Comparison of ENCODE assay signal across 8 cellular contexts in the genomic region with DNA sequence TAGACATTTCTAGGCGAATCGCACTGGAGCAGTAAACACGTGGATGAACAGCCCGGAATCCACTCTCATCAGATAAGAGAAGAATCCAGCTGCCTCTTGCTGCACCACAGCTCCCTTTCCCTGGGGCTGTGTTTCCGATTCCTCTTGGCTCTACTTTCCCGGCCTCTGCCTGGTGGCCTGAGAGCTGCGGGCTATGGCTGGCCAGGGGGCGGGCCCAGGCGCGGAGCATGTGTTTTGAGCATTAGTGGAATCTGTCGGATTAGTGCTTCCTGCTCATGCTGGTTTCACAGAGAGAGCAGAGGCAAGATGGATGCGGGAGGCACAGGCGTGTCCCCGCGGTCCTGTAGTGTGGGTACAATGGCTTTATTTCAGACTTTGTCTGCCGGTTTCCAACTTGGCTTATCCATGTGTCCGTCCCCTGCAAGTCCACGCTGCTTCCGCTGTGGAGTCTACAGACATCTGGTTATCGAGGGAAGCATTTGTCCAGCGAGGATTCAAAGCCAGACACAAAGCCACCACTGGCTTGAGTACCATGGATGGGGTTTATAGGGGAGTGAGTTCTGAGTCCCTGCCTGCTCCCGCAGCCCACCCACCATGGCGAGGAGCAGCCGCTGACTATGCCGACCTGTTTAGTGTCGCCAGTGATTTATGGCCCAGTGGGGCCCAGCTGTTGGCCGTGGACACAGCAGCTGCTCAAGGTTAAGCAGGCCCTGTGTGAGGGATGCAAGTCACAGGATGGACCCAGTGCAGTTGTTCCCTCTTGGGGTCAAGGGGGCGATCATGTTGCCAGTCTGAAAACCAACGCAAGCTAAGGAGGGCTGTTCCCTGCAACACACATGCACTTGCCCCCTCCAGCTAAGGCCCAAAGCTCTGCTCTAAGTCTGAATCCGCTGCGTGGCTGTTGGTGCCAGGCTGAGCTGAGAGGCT. TPM values are rescaled to one million over a fixed set of nuclear protein-coding genes. Genes with fewer than 3 reads are reported as not detected.
A peak's percentile ranks its signal among the peaks of the same experiment; 100 is the strongest.
DNase-seq lines count a peak whose midpoint lies in the region; ATAC-seq, FAIRE-seq and TF ChIP-seq lines count a peak whose summit lies in the region.

No MANE protein-coding gene starts in this region.

- H3K27ac ChIP-seq in VCaP, result peak overlapping the region; percentile 28; the same call in 1 of the 2 replicates
- peak overlapping the region; percentile 62 for H3K27ac ChIP-seq in psoas muscle

- no peaks in the 10 kb centered on the region for H3K27me3 ChIP-seq in psoas muscle (ENCODE audit: insufficient read depth in 3 of 3, low read length in 2 of 3)

- peak; percentile 95 to 97 for ATAC-seq in left cardiac atrium
- peak; percentile 87 to 92 (median 89) for ATAC-seq in psoas muscle

- no peak for TF ChIP-seq POLR2A in GM12892 (IDR thresholded peaks at IDR 0.05; ENCODE audit: low read depth, low read length)

- peak; percentile 52 for DNase-seq in DMS53 treated with DMSO at 0.1 percent for 48 hours (lab: John Stamatoyannopoulos, UW; ENCODE audit: unreplicated experiment)
- peak; percentile 74 for DNase-seq in left cardiac atrium
- DNase-seq in psoas muscle, result peak; percentile 75 to 88
- no peak for DNase-seq in GM12892 (ENCODE audit: insufficient read length)
- DNase-seq in RCC 7860 (ENCODE audit: low spot score), result no peak
- no peak for DNase-seq in activated CD4-positive, alpha-beta T cell treated with anti-CD3 and anti-CD28 coated beads, Interleukin-2, amount 50 U/mL, for 48 hours
- no peak for DNase-seq in NK-92 (lab: John Stamatoyannopoulos, UW; ENCODE audit: unreplicated experiment)

- TF ChIP-seq CTCF in VCaP (conservative IDR thresholded peaks at IDR 0.05), result no peak
- no peak for TF ChIP-seq CTCF in psoas muscle (IDR thresholded peaks at IDR 0.05)

- peak overlapping the region; percentile 66 for H3K4me3 ChIP-seq in psoas muscle

- no peaks in the 10 kb centered on the region for H3K9me3 ChIP-seq in psoas muscle

- intact Hi-C loops in left cardiac atrium (cut with DNase I) (no loop called here), psoas muscle (cut with DNase I) (no loop called here)

- FAIRE-seq in GM12892 (lab: Jason Lieb, UNC), result no peak
- no peak for FAIRE-seq in RCC 7860 (lab: Jason Lieb, UNC)

- no peaks in the 10 kb centered on the region for H3K36me3 ChIP-seq in psoas muscle (ENCODE audit: insufficient read depth in 1 of 2, low read depth in 1 of 2)

- 12 to 14% (median 13%) methylated on average over 31 of the region's 31 CpGs for WGBS in psoas muscle, 3 donors

- peaks cover 6% of the 10 kb centered on the region for H3K4me1 ChIP-seq in psoas muscle

RNA-seq across cellular contexts. Expression of a gene that starts 43.3 kb away (rescaled TPM):
- total RNA-seq in left cardiac atrium, result 10 to 100 TPM; 28.6 to 31.5 TPM
- total RNA-seq in psoas muscle, result 10 to 100 TPM; 31.0 to 40.7 (median 35.3) TPM
- 10 to 100 TPM in 1 of 3 donors, 1 to 10 TPM in 2; 6.2 to 20.5 (median 7.0) TPM for polyA plus RNA-seq in psoas muscle
- 24.6 TPM for polyA plus RNA-seq in GM12892 (2012; ENCODE audit: missing spikeins)

Comparison
In these comparisons a context has a peak if more than half of its experiments do, and no peak if none do; other contexts are left out.
1. DNase-seq: peak in DMS53 treated with DMSO at 0.1 percent for 48 hours (single experiment), left cardiac atrium (single experiment) and psoas muscle (2 of 2); none in GM12892 (single experiment), RCC 7860 (single experiment), activated CD4-positive, alpha-beta T cell treated with anti-CD3 and anti-CD28 coated beads, Interleukin-2, amount 50 U/mL, for 48 hours (0 of 2) and NK-92 (single experiment).